ENCODE assay signal across 8 cellular contexts in genomic region chr9:5832543-5833529, GRCh38. TPM values are rescaled to one million over a fixed set of nuclear protein-coding genes. Genes with fewer than 3 reads are reported as not detected.
DNase-seq lines count a peak whose midpoint lies in the region; TF ChIP-seq lines count a peak whose summit lies in the region.

ERMP1 (minus strand) TSS chr9:5833117; CDS start chr9:5833027, 90 bp downstream.

- peak within 1 kb of the TSS; percentile 90 for H3K23ac ChIP-seq in neuronal stem cell (ENCODE audit: low read depth, low read length, poor library complexity)

- no CpG with 5 or more reads among the region's 95 CpGs for WGBS in neuronal stem cell (ENCODE audit: extremely low coverage in 2 of 2, insufficient read length in 2 of 2, insufficient replicate concordance in 1 of 2), 2 donors

- H2BK12ac ChIP-seq in neuronal stem cell (ENCODE audit: low read length), result peak within 1 kb of the TSS; percentile 69

- H2AK5ac ChIP-seq in neuronal stem cell (ENCODE audit: low read depth, low read length), result no peak within 1 kb of the TSS

- peaks cover 2% of the 10 kb centered on the region for H3K79me1 ChIP-seq in neuronal stem cell (ENCODE audit: low read depth, low read length)

- no peak within 1 kb of the TSS for H2BK120ac ChIP-seq in neuronal stem cell (ENCODE audit: low read depth, low read length)

- no peak for TF ChIP-seq CTCF in subcutaneous adipose tissue (IDR thresholded peaks at IDR 0.05; ENCODE audit: low read depth)

- H4K8ac ChIP-seq in neuronal stem cell (ENCODE audit: low read depth, low read length), result no peak within 1 kb of the TSS

- H3K27ac ChIP-seq in neuronal stem cell (replicated peaks; ENCODE audit: low read length), result no peak within 1 kb of the TSS

- no peaks in the 10 kb centered on the region for H3K27me3 ChIP-seq in MG63
- peaks cover 0 to 4% (median 3%) of the 10 kb centered on the region in 3 experiments for H3K27me3 ChIP-seq in neuronal stem cell (ENCODE audit: control insufficient read depth in 3 of 3, insufficient read depth in 3 of 3, low read depth in 1 of 3, low read length in 3 of 3)

- no peaks in the 10 kb centered on the region for H3K36me3 ChIP-seq in MG63
- no peaks in the 10 kb centered on the region for H3K36me3 ChIP-seq in neuronal stem cell (replicated peaks in 1 of 2; ENCODE audit: control insufficient read depth in 2 of 2, insufficient read depth in 2 of 2, low read length in 2 of 2)

- peak within 1 kb of the TSS; percentile 53 for H3K4me3 ChIP-seq in MG63
- H3K4me3 ChIP-seq in neuronal stem cell (ENCODE audit: low read length in 2 of 2), result peak within 1 kb of the TSS; percentile 73 to 93

- peak within 1 kb of the TSS; percentile 0 for H2BK5ac ChIP-seq in neuronal stem cell (ENCODE audit: low read length)

- DNase-seq in GM03348 (ENCODE audit: low spot score), result peak; percentile 95
- peak; percentile 77 for DNase-seq in HCEC 1CT
- peak; percentile 73 for DNase-seq in MG63
- peak; percentile 53 to 64 for DNase-seq in SHP77 (lab: John Stamatoyannopoulos, UW)
- DNase-seq in activated gamma-delta T cell treated with Interleukin-2 at 50 U/mL for 16 hours, result peak; percentile 90
- DNase-seq in foreskin melanocyte, result peak; percentile 69
- DNase-seq in neuronal stem cell (ENCODE audit: low spot score), result peak; percentile 80

- H2BK15ac ChIP-seq in neuronal stem cell (ENCODE audit: low read length), result peak within 1 kb of the TSS; percentile 54

- H3K18ac ChIP-seq in neuronal stem cell (ENCODE audit: low read length), result peak within 1 kb of the TSS; percentile 99

- H3K14ac ChIP-seq in neuronal stem cell (ENCODE audit: low read length), result no peak within 1 kb of the TSS

- H3K4me1 ChIP-seq in neuronal stem cell (ENCODE audit: control insufficient read depth in 2 of 2, insufficient read depth in 1 of 2, low read depth in 1 of 2, low read length in 2 of 2), result peaks cover 1 to 3% of the 10 kb centered on the region in 2 donors

- peak within 1 kb of the TSS; percentile 97 for H3K9ac ChIP-seq in neuronal stem cell (ENCODE audit: low read depth, low read length, poor library complexity)

- no peak within 1 kb of the TSS for H4K91ac ChIP-seq in neuronal stem cell (ENCODE audit: low read depth, low read length, poor library complexity)

- H3K4ac ChIP-seq in neuronal stem cell (ENCODE audit: low read length), result no peak within 1 kb of the TSS

- peak within 1 kb of the TSS; percentile 97 for H2AFZ ChIP-seq in neuronal stem cell (ENCODE audit: low read length)

- H3K9me3 ChIP-seq in MG63 (no peaks in the 10 kb centered on the region), neuronal stem cell (replicated peaks in 1 of 2; ENCODE audit: control insufficient read depth in 2 of 2, insufficient read depth in 1 of 2, low read depth in 1 of 2, low read length in 2 of 2) (no peaks in the 10 kb centered on the region)

- peak within 1 kb of the TSS; percentile 90 for H3K4me2 ChIP-seq in neuronal stem cell (ENCODE audit: insufficient read depth, low read length, poor library complexity, severe bottlenecking)

RNA-seq across cellular contexts. Expression of gene ERMP1, which starts in this region (rescaled TPM):
- total RNA-seq in MG63 (2014; rRNA removed; shearing (Covaris generic); ENCODE audit: low replicate concordance), result 0.40 and 2.6 TPM in 2 replicates
- 9.3 TPM for polyA plus RNA-seq in neuronal stem cell (2013, experiment 1 of 2)
- polyA plus RNA-seq in neuronal stem cell (2013, experiment 2 of 2), result 9.6 TPM
- 10 to 100 TPM; 12.6 to 21.2 (median 13.6) TPM for total RNA-seq in subcutaneous adipose tissue
